Comparison of ENCODE assay signal across 1 cellular context in genomic region chr9:133946840-133947486, GRCh38.
TF ChIP-seq lines count a peak whose summit lies in the region.

No MANE protein-coding gene starts in this region.

TF ChIP-seq in HepG2, 621 proteins besides CTCF, POLR2A, EP300 and RAD21 (continued from another document):
- TF ChIP-seq BATF2 (CRISPR knock-in tag; IDR thresholded peaks at IDR 0.05) (no peak), ZNF513 (CRISPR knock-in tag; conservative IDR thresholded peaks at IDR 0.05) (no peak), ZNF629 (CRISPR knock-in tag; conservative IDR thresholded peaks at IDR 0.05) (peak; percentile 30; the same call in 1 of the 2 replicates), KAT7 (CRISPR knock-in tag; IDR thresholded peaks at IDR 0.05; ENCODE audit: borderline replicate concordance) (no peak), ZNF704 (CRISPR knock-in tag; IDR thresholded peaks at IDR 0.05; ENCODE audit: borderline replicate concordance) (no peak), ZNF24 (IDR thresholded peaks at IDR 0.05) (0 out of 2 replicates have a peak, but pooled peaks have one; percentile 23), RXRA (CRISPR knock-in tag; IDR thresholded peaks at IDR 0.05) (no peak), ZNF773 (CRISPR knock-in tag; IDR thresholded peaks at IDR 0.05; ENCODE audit: borderline replicate concordance) (no peak), ZNF251 (CRISPR knock-in tag; IDR thresholded peaks at IDR 0.05) (no peak)
TF ChIP-seq in HepG2: peak in this region for 2.
